Comparison of ENCODE assay signal across 1 cellular context in the genomic region with DNA sequence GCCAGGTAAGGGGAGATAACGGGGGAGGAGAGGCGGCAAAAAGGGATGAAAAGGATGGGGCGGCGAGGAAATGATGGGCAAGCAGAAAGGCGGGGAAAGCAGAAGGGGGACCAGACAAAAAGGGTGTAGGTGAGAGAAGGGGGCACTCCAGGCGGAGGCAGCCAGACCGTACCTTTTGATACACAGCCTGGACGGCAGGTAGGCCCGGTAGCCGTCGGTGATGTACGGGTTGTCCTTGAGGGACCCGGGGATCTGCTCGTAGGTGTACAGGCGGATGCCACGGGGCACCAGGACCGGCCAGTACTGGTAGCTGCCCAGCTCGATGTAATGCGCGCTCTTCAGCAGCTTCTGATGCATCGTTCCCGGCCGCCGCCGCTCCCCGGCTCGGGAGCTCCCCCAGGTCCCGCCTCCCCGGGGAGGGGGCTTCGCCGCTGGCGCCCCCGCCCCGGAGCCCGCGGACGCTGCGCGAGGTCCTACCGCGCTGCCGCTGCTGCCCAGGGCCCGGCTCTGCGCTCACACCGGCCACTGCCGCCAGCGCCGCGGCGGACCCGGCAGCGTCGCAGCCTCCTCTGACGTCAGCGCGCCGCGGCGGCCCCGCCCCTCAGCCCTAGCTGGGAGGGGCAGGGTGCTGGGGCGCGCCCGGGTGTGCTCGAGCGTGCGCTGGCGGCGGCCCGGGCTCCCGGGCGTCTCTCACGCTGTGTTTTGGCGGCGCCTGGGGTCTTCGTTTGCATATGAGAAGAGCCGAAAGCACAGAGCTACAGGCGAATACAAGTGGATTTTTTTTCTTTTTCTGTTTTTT.
TF ChIP-seq lines count a peak whose summit lies in the region.

A gene with protein sequence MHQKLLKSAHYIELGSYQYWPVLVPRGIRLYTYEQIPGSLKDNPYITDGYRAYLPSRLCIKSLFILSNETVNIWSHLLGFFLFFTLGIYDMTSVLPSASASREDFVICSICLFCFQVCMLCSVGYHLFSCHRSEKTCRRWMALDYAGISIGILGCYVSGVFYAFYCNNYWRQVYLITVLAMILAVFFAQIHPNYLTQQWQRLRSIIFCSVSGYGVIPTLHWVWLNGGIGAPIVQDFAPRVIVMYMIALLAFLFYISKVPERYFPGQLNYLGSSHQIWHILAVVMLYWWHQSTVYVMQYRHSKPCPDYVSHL (minus strand): TSS at position 571 of the 799 bp plus-strand sequence. CDS start 214 bp downstream, at position 357.

TF ChIP-seq in SK-N-SH, 30 proteins besides CTCF, POLR2A, EP300 and RAD21 (continued from another document):
- TF ChIP-seq TAF1 (IDR thresholded peaks at IDR 0.05; ENCODE audit: borderline replicate concordance, low read depth, low read length) (peak; percentile 40), POLR2AphosphoS5 (IDR thresholded peaks at IDR 0.05; ENCODE audit: low read depth, low read length) (peak; percentile 62), YY1 (IDR thresholded peaks at IDR 0.05; ENCODE audit: low read depth) (no peak)
